Comparison of ENCODE assay signal across 17 cellular contexts in genomic region chr5:151084363-151084762, GRCh38. TPM values are rescaled to one million over a fixed set of nuclear protein-coding genes. Genes with fewer than 3 reads are reported as not detected.
A peak's percentile ranks its signal among the peaks of the same experiment; 100 is the strongest.
DNase-seq lines count a peak whose midpoint lies in the region; ATAC-seq and TF ChIP-seq lines count a peak whose summit lies in the region.
"Had no signal": no experiment of that assay in that cellular context is flagged by ENCODE, and none has a peak within 500 bp of the region (broad histone marks: within the 10 kb centered on the region; RNA-seq: fewer than 3 reads in every experiment).

No MANE protein-coding gene starts in this region.

- peaks cover 11% of the 10 kb centered on the region for H3K36me3 Mint-ChIP-seq in activated CD8-positive, alpha-beta T cell treated with anti-CD3 and anti-CD28 coated beads for 36 hours (ENCODE audit: low read depth)
- H3K36me3 Mint-ChIP-seq in activated CD8-positive, alpha-beta T cell treated with anti-CD3 and anti-CD28 coated beads, Interleukin-2, amount 10 ng/mL, durations not matched to agents 7 days and 5 days (ENCODE audit: low read depth), result peaks cover 8% of the 10 kb centered on the region
- H3K36me3 Mint-ChIP-seq in activated CD4-positive, alpha-beta memory T cell treated with anti-CD3 and anti-CD28 coated beads, Interleukin-2, amount 10 ng/mL, durations not matched to agents 7 days and 5 days (ENCODE audit: low read depth), result peaks cover 22% of the 10 kb centered on the region
- H3K36me3 Mint-ChIP-seq: naive B cell had no signal

- H3K27ac Mint-ChIP-seq in activated CD8-positive, alpha-beta T cell treated with anti-CD3 and anti-CD28 coated beads for 36 hours, result peak overlapping the region; percentile 26
- H3K27ac Mint-ChIP-seq in activated CD8-positive, alpha-beta T cell treated with anti-CD3 and anti-CD28 coated beads, Interleukin-2, amount 10 ng/mL, durations not matched to agents 7 days and 5 days, result no peak overlapping the region
- peak overlapping the region; percentile 73 for H3K27ac Mint-ChIP-seq in activated CD4-positive, alpha-beta memory T cell treated with anti-CD3 and anti-CD28 coated beads, Interleukin-2, amount 10 ng/mL, durations not matched to agents 7 days and 5 days

- H3K36me3 ChIP-seq in subcutaneous abdominal adipose tissue (ENCODE audit: control insufficient read depth in 5 of 5, insufficient read depth in 5 of 5, low read length in 5 of 5) (no peaks in the 10 kb centered on the region), testis (ENCODE audit: low read depth, missing control alignments) (no peaks in the 10 kb centered on the region)
- H3K36me3 ChIP-seq: tibial artery had no signal

- H3K9me3 Mint-ChIP-seq in activated CD8-positive, alpha-beta T cell treated with anti-CD3 and anti-CD28 coated beads for 36 hours, result no peaks in the 10 kb centered on the region
- no peaks in the 10 kb centered on the region for H3K9me3 Mint-ChIP-seq in activated CD8-positive, alpha-beta T cell treated with anti-CD3 and anti-CD28 coated beads, Interleukin-2, amount 10 ng/mL, durations not matched to agents 7 days and 5 days (ENCODE audit: insufficient read depth)
- no peaks in the 10 kb centered on the region for H3K9me3 Mint-ChIP-seq in activated CD4-positive, alpha-beta memory T cell treated with anti-CD3 and anti-CD28 coated beads, Interleukin-2, amount 10 ng/mL, durations not matched to agents 7 days and 5 days
- H3K9me3 Mint-ChIP-seq: naive B cell had no signal

- CTCF ChIA-PET in activated CD8-positive, alpha-beta T cell treated with anti-CD3 and anti-CD28 coated beads for 36 hours (lab: Charles Lee), result interaction anchor here (1.1 to 8.1 kb wide), 6 partner anchors 9 to 154 kb away, joined by 4 to 65 read pairs (median 8); no protein-coding TSS in a partner anchor
- CTCF ChIA-PET in activated CD8-positive, alpha-beta T cell treated with anti-CD3 and anti-CD28 coated beads, Interleukin-2, amount 10 ng/mL, durations not matched to agents 7 days and 5 days (lab: Charles Lee), result interaction anchor here (1.0 to 10.8 kb wide), 7 partner anchors 14 to 128 kb away, joined by 3 to 98 read pairs (median 9); no protein-coding TSS in a partner anchor
- CTCF ChIA-PET in activated CD4-positive, alpha-beta memory T cell treated with anti-CD3 and anti-CD28 coated beads, Interleukin-2, amount 10 ng/mL, durations not matched to agents 7 days and 5 days (lab: Charles Lee), result interaction anchor here (1.8 to 5.2 kb wide), 3 partner anchors 33 to 80 kb away, joined by 4 to 25 read pairs (median 5); no protein-coding TSS in a partner anchor

- H3K27me3 ChIP-seq in foreskin keratinocyte, result no peaks in the 10 kb centered on the region
- H3K27me3 ChIP-seq in subcutaneous abdominal adipose tissue (ENCODE audit: control insufficient read depth in 5 of 5, insufficient read depth in 4 of 5, low read length in 5 of 5), result no peaks in the 10 kb centered on the region
- no peaks in the 10 kb centered on the region for H3K27me3 ChIP-seq in testis
- H3K27me3 ChIP-seq: tibial artery had no signal

- H3K9ac ChIP-seq in subcutaneous abdominal adipose tissue (ENCODE audit: low read length in 5 of 5), result peak overlapping the region in 1 of 5 donors; percentile 75

- H3K9me3 ChIP-seq in subcutaneous abdominal adipose tissue (ENCODE audit: control insufficient read depth in 5 of 5, low read length in 5 of 5) (no peaks in the 10 kb centered on the region), testis (no peaks in the 10 kb centered on the region)
- H3K9me3 ChIP-seq: tibial artery had no signal

- H3K27ac ChIP-seq in foreskin keratinocyte, result peak overlapping the region; percentile 99
- H3K27ac ChIP-seq in subcutaneous abdominal adipose tissue (ENCODE audit: low read depth, low read length), result peak overlapping the region; percentile 70
- no peak overlapping the region for H3K27ac ChIP-seq in testis

- 93 to 97% methylated on average over 7 of the region's 7 CpGs for WGBS in testis, 2 donors

- intact Hi-C loops in activated CD8-positive, alpha-beta T cell treated with anti-CD3 and anti-CD28 coated beads for 36 hours (cut with micrococcal nuclease), result loop anchor here (5.0 kb wide), 2 partner anchors 68 to 128 kb away; no protein-coding TSS in a partner anchor
- intact Hi-C loops in testis (cut with DNase I; ENCODE audit: low total_unique reads), result no loop called here

- DNase-seq in activated CD8-positive, alpha-beta T cell treated with anti-CD3 and anti-CD28 coated beads for 36 hours, result no peak
- no peak for DNase-seq in activated CD8-positive, alpha-beta T cell treated with anti-CD3 and anti-CD28 coated beads, Interleukin-2, amount 10 ng/mL, durations not matched to agents 7 days and 5 days
- DNase-seq in activated CD4-positive, alpha-beta memory T cell treated with anti-CD3 and anti-CD28 coated beads, Interleukin-2, amount 10 ng/mL, durations not matched to agents 7 days and 5 days, result no peak
- DNase-seq in foreskin keratinocyte (no peak), NOMO-1 (lab: John Stamatoyannopoulos, UW; ENCODE audit: unreplicated experiment in 2 of 2) (no peak), testis (no peak)
- DNase-seq: ACHN; activated effector memory CD4-positive, alpha-beta T cell treated with Interleukin-2 at 50 U/mL for 16 hours; DMS79; H7; naive B cell; NCI-H1048; NCI-H446 treated with DMSO at 0.1 percent for 48 hours; tibial artery had no signal

- H3K27me3 Mint-ChIP-seq in activated CD8-positive, alpha-beta T cell treated with anti-CD3 and anti-CD28 coated beads for 36 hours, result no peaks in the 10 kb centered on the region
- no peaks in the 10 kb centered on the region for H3K27me3 Mint-ChIP-seq in activated CD8-positive, alpha-beta T cell treated with anti-CD3 and anti-CD28 coated beads, Interleukin-2, amount 10 ng/mL, durations not matched to agents 7 days and 5 days (ENCODE audit: low read depth)
- no peaks in the 10 kb centered on the region for H3K27me3 Mint-ChIP-seq in activated CD4-positive, alpha-beta memory T cell treated with anti-CD3 and anti-CD28 coated beads, Interleukin-2, amount 10 ng/mL, durations not matched to agents 7 days and 5 days
- H3K27me3 Mint-ChIP-seq: naive B cell had no signal

- H3K4me3 Mint-ChIP-seq in activated CD8-positive, alpha-beta T cell treated with anti-CD3 and anti-CD28 coated beads for 36 hours, result peak overlapping the region; percentile 79
- H3K4me3 Mint-ChIP-seq in activated CD8-positive, alpha-beta T cell treated with anti-CD3 and anti-CD28 coated beads, Interleukin-2, amount 10 ng/mL, durations not matched to agents 7 days and 5 days, result no peak overlapping the region
- peak overlapping the region; percentile 75 for H3K4me3 Mint-ChIP-seq in activated CD4-positive, alpha-beta memory T cell treated with anti-CD3 and anti-CD28 coated beads, Interleukin-2, amount 10 ng/mL, durations not matched to agents 7 days and 5 days

- no peak for ATAC-seq in activated CD8-positive, alpha-beta T cell treated with anti-CD3 and anti-CD28 coated beads for 36 hours
- ATAC-seq in activated CD8-positive, alpha-beta T cell treated with anti-CD3 and anti-CD28 coated beads, Interleukin-2, amount 10 ng/mL, durations not matched to agents 7 days and 5 days, result no peak
- no peak for ATAC-seq in foreskin keratinocyte
- ATAC-seq in GM19467 (IDR thresholded peaks at IDR 0.05; ENCODE audit: unreplicated experiment), result no peak
- ATAC-seq: sciatic nerve had no signal

- peaks cover 68% of the 10 kb centered on the region for H3K4me1 Mint-ChIP-seq in activated CD8-positive, alpha-beta T cell treated with anti-CD3 and anti-CD28 coated beads for 36 hours (ENCODE audit: low read depth)
- H3K4me1 Mint-ChIP-seq in activated CD8-positive, alpha-beta T cell treated with anti-CD3 and anti-CD28 coated beads, Interleukin-2, amount 10 ng/mL, durations not matched to agents 7 days and 5 days (ENCODE audit: low read depth), result peaks cover 70% of the 10 kb centered on the region
- H3K4me1 Mint-ChIP-seq in activated CD4-positive, alpha-beta memory T cell treated with anti-CD3 and anti-CD28 coated beads, Interleukin-2, amount 10 ng/mL, durations not matched to agents 7 days and 5 days, result peaks cover 69% of the 10 kb centered on the region

- H3K4me1 ChIP-seq in foreskin keratinocyte (peaks cover 33% of the 10 kb centered on the region), subcutaneous abdominal adipose tissue (ENCODE audit: control insufficient read depth in 5 of 5, insufficient read depth in 5 of 5, low read length in 5 of 5) (peaks cover 23 to 63% (median 48%) of the 10 kb centered on the region in 5 donors), testis (peaks cover 24% of the 10 kb centered on the region)

- POLR2A ChIA-PET in activated CD8-positive, alpha-beta T cell treated with anti-CD3 and anti-CD28 coated beads for 36 hours (lab: Charles Lee), result interaction anchor here (1.0 to 7.4 kb wide), 3 partner anchors 13 to 24 kb away, joined by 3 to 65 read pairs (median 3); no protein-coding TSS in a partner anchor
- POLR2A ChIA-PET in activated CD8-positive, alpha-beta T cell treated with anti-CD3 and anti-CD28 coated beads, Interleukin-2, amount 10 ng/mL, durations not matched to agents 7 days and 5 days (lab: Charles Lee), result interaction anchor here (1.0 to 4.5 kb wide), 4 partner anchors 9 to 19 kb away, joined by 4 to 15 read pairs (median 9); no protein-coding TSS in a partner anchor
- POLR2A ChIA-PET in activated CD4-positive, alpha-beta memory T cell treated with anti-CD3 and anti-CD28 coated beads, Interleukin-2, amount 10 ng/mL, durations not matched to agents 7 days and 5 days (lab: Charles Lee), result interaction anchor here (0.6 to 15.7 kb wide), 7 partner anchors 12 to 130 kb away, joined by 3 to 244 read pairs (median 4); no protein-coding TSS in a partner anchor

- H3K4me3 ChIP-seq in subcutaneous abdominal adipose tissue (ENCODE audit: low read depth in 1 of 5, low read length in 5 of 5) (no peak overlapping the region), testis (no peak overlapping the region)
- H3K4me3 ChIP-seq: tibial artery had no signal

- TF ChIP-seq POLR2A in testis (IDR thresholded peaks at IDR 0.05), result no peak

- TF ChIP-seq CTCF in activated CD8-positive, alpha-beta T cell treated with anti-CD3 and anti-CD28 coated beads for 36 hours (IDR thresholded peaks at IDR 0.05), result no peak
- no peak for TF ChIP-seq CTCF in foreskin keratinocyte (conservative IDR thresholded peaks at IDR 0.05)
- no peak for TF ChIP-seq CTCF in testis (IDR thresholded peaks at IDR 0.05)

RNA-seq across cellular contexts. Expression of gene TNIP1, which starts 3.5 kb away (rescaled TPM):
- total RNA-seq in activated CD8-positive, alpha-beta T cell treated with anti-CD3 and anti-CD28 coated beads for 36 hours, result 100 to 1,000 TPM; 222 TPM
- 100 to 1,000 TPM; 132 to 138 TPM for total RNA-seq in activated CD8-positive, alpha-beta T cell treated with anti-CD3 and anti-CD28 coated beads, Interleukin-2, amount 10 ng/mL, durations not matched to agents 7 days and 5 days
- total RNA-seq in activated CD4-positive, alpha-beta memory T cell treated with anti-CD3 and anti-CD28 coated beads, Interleukin-2, amount 10 ng/mL, durations not matched to agents 7 days and 5 days, result 100 to 1,000 TPM; 188 to 201 TPM
- total RNA-seq in foreskin keratinocyte, result 128 and 133 TPM in 2 replicates
- polyA plus RNA-seq in foreskin keratinocyte, result 96.5 and 98.1 TPM in 2 replicates
- 10 to 100 TPM; 48.4 to 58.3 TPM for total RNA-seq in testis
- polyA plus RNA-seq in testis (ENCODE audit: insufficient read depth, low read depth, low replicate concordance), result 43.5 TPM

Comparison
In these comparisons a context has a peak if more than half of its experiments do, and no peak if none do; other contexts are left out.
1. H3K27ac ChIP-seq: peak in foreskin keratinocyte (single experiment) and subcutaneous abdominal adipose tissue (single experiment); none in testis (0 of 2).